31 cellular contexts compared by ENCODE assay signal in genomic region chr1:247286134-247286670, GRCh38. TPM values are rescaled to one million over a fixed set of nuclear protein-coding genes. Genes with fewer than 3 reads are reported as not detected.
"Had no signal": no experiment of that assay in that cellular context is flagged by ENCODE, and none has a peak within 500 bp of the region (broad histone marks: within the 10 kb centered on the region; RNA-seq: fewer than 3 reads in every experiment).

No MANE protein-coding gene starts in this region.

- DNase-seq: activated CD4-positive, alpha-beta T cell treated with anti-CD3 and anti-CD28 coated beads for 48 hours; activated CD4-positive, alpha-beta T cell treated with anti-CD3 and anti-CD28 coated beads, Interleukin-2, amount 50 U/mL, for 4 hours; activated CD4-positive, CD25-positive, alpha-beta regulatory T cell treated with anti-CD3 and anti-CD28 coated beads, Interleukin-2, amount 50 U/mL, for 72 hours; activated gamma-delta T cell treated with Interleukin-2 at 50 U/mL for 16 hours; activated naive CD4-positive, alpha-beta T cell treated with anti-CD3 and anti-CD28 coated beads, Interleukin-2, amount 10 ng/mL, durations not matched to agents 7 days and 5 days; activated naive CD8-positive, alpha-beta T cell treated with anti-CD3 and anti-CD28 coated beads for 36 hours; activated T-cell treated with anti-CD3 and anti-CD28 coated beads, Interleukin-2, amount 50 U/mL, for 24 hours; brain microvascular endothelial cell; MG63; MV-4-11; NCI-H1092 treated with DMSO at 0.1 percent for 48 hours; NCI-H1417 treated with DMSO at 0.1 percent for 48 hours; NCI-H1694; NCI-H2029; NCI-H2107; NCI-H2171 treated with DMSO at 0.1 percent for 48 hours; NCI-H345; NCI-H510A; NCI-H526 treated with DMSO at 0.1 percent for 48 hours; NCI-H82; Right ventricle myocardium superior; SJCRH30; SK-N-SH had no signal

- H3K4me3 ChIP-seq: cardiac muscle cell, MG63, SJCRH30 had no signal

- H3K27me3 Mint-ChIP-seq: activated naive CD4-positive, alpha-beta T cell treated with anti-CD3 and anti-CD28 coated beads, Interleukin-2, amount 10 ng/mL, durations not matched to agents 7 days and 5 days; activated naive CD8-positive, alpha-beta T cell treated with anti-CD3 and anti-CD28 coated beads for 36 hours; activated T-cell treated with anti-CD3 and anti-CD28 coated beads, Interleukin-2, amount 50 U/mL, for 24 hours had no signal

- H3K36me3 ChIP-seq: brain microvascular endothelial cell, cardiac muscle cell, MG63, SJCRH30 had no signal

- H3K9ac ChIP-seq: SK-N-SH had no signal

- H3K9me3 ChIP-seq: MG63, SJCRH30, SK-N-SH had no signal

- H3K36me3 Mint-ChIP-seq: activated naive CD4-positive, alpha-beta T cell treated with anti-CD3 and anti-CD28 coated beads, Interleukin-2, amount 10 ng/mL, durations not matched to agents 7 days and 5 days had no signal

- H3K27me3 ChIP-seq: brain microvascular endothelial cell, cardiac muscle cell, MG63, SJCRH30 had no signal

- H3K27ac Mint-ChIP-seq: activated naive CD4-positive, alpha-beta T cell treated with anti-CD3 and anti-CD28 coated beads, Interleukin-2, amount 10 ng/mL, durations not matched to agents 7 days and 5 days; activated naive CD8-positive, alpha-beta T cell treated with anti-CD3 and anti-CD28 coated beads for 36 hours; activated T-cell treated with anti-CD3 and anti-CD28 coated beads, Interleukin-2, amount 50 U/mL, for 24 hours; activated T-helper 1 cell treated with anti-CD3 and anti-CD28 coated beads, Interleukin-12 subunit alpha, Interleukin-12 subunit beta, Interleukin-2, Interleukin-4 antibody, amounts not matched to agents 30 ng/mL and 10 ng/mL and 1 ng/mL, durations not matched to agents 14 hours and 24 hours and 36 hours; T-helper 2 cell treated with Interferon-gamma antibody and Interleukin-4, amounts not matched to agents 5 μg/mL and 100 μg/mL, for 36 hours; WTC11 had no signal

- H3K4me1 Mint-ChIP-seq: activated naive CD4-positive, alpha-beta T cell treated with anti-CD3 and anti-CD28 coated beads, Interleukin-2, amount 10 ng/mL, durations not matched to agents 7 days and 5 days had no signal

- H3K4me3 Mint-ChIP-seq: activated naive CD4-positive, alpha-beta T cell treated with anti-CD3 and anti-CD28 coated beads, Interleukin-2, amount 10 ng/mL, durations not matched to agents 7 days and 5 days; activated naive CD8-positive, alpha-beta T cell treated with anti-CD3 and anti-CD28 coated beads for 36 hours; activated T-cell treated with anti-CD3 and anti-CD28 coated beads, Interleukin-2, amount 50 U/mL, for 24 hours; activated T-helper 1 cell treated with anti-CD3 and anti-CD28 coated beads, Interleukin-12 subunit alpha, Interleukin-12 subunit beta, Interleukin-2, Interleukin-4 antibody, amounts not matched to agents 30 ng/mL and 10 ng/mL and 1 ng/mL, durations not matched to agents 14 hours and 24 hours and 36 hours; T-helper 2 cell treated with Interferon-gamma antibody and Interleukin-4, amounts not matched to agents 5 μg/mL and 100 μg/mL, for 36 hours; WTC11 had no signal

- H3K27ac ChIP-seq: brain microvascular endothelial cell, cardiac muscle cell, RWPE1, SJCRH30 had no signal

- ATAC-seq: WTC11 had no signal

- H3K4me1 ChIP-seq: SJCRH30 had no signal

- H3K9me3 Mint-ChIP-seq: activated naive CD8-positive, alpha-beta T cell treated with anti-CD3 and anti-CD28 coated beads for 36 hours had no signal

RNA-seq across cellular contexts. Expression of gene VN1R5, which starts 30.3 kb away (rescaled TPM):
- total RNA-seq: activated CD8-positive, alpha-beta memory T cell treated with anti-CD3 and anti-CD28 coated beads for 36 hours; activated naive CD8-positive, alpha-beta T cell treated with anti-CD3 and anti-CD28 coated beads for 36 hours; activated T-helper 1 cell treated with anti-CD3 and anti-CD28 coated beads, Interleukin-12 subunit alpha, Interleukin-12 subunit beta, Interleukin-2, Interleukin-4 antibody, amounts not matched to agents 30 ng/mL and 10 ng/mL and 1 ng/mL, durations not matched to agents 14 hours and 24 hours and 36 hours; cardiac muscle cell; OCI-LY7; Right ventricle myocardium superior; SJCRH30; T-helper 1 cell treated with Interleukin-12 subunit alpha and Interleukin-12 subunit beta and Interleukin-4 antibody, amounts not matched to agents 30 ng/mL and 1 ng/mL, for 36 hours; WTC11 had no signal
